In the genomic region with DNA sequence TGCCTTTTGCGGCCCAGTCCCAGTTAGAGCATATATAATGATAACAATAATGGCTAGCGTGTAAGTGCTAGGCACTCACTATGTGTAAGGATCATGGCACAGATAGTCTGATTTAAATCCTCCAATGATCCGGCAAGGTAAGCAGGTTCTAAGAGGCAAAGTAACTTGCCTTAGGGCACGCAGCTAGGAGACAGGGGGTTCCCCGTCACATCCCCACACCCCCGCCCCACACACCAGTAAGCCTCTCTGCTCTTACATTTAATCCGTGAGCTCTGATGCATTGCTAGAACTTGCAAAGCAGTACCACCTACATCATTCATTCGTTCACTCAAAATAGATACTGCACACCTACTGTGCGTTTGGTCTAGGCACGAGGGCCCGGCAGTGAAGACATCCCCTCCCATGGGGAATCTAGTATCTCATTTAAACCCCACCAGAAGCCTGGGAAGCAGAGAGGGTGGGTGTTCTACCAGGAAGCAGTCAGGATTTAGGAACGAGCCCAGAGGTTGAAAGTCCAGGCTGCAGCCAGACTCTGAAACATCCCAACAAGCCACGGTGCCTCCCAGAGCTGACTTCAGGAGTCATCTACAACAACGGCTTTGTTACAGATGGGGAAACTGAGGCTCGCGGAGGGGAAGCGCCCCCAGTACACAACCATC, we compare ENCODE assay signal across 1 cellular context.
TF ChIP-seq lines count a peak whose summit lies in the region.

No MANE protein-coding gene starts in this region.

TF ChIP-seq in GM23338, 12 proteins besides CTCF, POLR2A, EP300 and RAD21:
- TF ChIP-seq, protein P1, sequence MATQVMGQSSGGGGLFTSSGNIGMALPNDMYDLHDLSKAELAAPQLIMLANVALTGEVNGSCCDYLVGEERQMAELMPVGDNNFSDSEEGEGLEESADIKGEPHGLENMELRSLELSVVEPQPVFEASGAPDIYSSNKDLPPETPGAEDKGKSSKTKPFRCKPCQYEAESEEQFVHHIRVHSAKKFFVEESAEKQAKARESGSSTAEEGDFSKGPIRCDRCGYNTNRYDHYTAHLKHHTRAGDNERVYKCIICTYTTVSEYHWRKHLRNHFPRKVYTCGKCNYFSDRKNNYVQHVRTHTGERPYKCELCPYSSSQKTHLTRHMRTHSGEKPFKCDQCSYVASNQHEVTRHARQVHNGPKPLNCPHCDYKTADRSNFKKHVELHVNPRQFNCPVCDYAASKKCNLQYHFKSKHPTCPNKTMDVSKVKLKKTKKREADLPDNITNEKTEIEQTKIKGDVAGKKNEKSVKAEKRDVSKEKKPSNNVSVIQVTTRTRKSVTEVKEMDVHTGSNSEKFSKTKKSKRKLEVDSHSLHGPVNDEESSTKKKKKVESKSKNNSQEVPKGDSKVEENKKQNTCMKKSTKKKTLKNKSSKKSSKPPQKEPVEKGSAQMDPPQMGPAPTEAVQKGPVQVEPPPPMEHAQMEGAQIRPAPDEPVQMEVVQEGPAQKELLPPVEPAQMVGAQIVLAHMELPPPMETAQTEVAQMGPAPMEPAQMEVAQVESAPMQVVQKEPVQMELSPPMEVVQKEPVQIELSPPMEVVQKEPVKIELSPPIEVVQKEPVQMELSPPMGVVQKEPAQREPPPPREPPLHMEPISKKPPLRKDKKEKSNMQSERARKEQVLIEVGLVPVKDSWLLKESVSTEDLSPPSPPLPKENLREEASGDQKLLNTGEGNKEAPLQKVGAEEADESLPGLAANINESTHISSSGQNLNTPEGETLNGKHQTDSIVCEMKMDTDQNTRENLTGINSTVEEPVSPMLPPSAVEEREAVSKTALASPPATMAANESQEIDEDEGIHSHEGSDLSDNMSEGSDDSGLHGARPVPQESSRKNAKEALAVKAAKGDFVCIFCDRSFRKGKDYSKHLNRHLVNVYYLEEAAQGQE (IDR thresholded peaks at IDR 0.05; ENCODE audit: unreplicated experiment) = no peak
- TF ChIP-seq ZNF114 (CRISPR knock-in tag; IDR thresholded peaks at IDR 0.05) = no peak
- TF ChIP-seq, protein P2, sequence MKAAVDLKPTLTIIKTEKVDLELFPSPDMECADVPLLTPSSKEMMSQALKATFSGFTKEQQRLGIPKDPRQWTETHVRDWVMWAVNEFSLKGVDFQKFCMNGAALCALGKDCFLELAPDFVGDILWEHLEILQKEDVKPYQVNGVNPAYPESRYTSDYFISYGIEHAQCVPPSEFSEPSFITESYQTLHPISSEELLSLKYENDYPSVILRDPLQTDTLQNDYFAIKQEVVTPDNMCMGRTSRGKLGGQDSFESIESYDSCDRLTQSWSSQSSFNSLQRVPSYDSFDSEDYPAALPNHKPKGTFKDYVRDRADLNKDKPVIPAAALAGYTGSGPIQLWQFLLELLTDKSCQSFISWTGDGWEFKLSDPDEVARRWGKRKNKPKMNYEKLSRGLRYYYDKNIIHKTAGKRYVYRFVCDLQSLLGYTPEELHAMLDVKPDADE (IDR thresholded peaks at IDR 0.05) = no peak
- TF ChIP-seq, protein P3, sequence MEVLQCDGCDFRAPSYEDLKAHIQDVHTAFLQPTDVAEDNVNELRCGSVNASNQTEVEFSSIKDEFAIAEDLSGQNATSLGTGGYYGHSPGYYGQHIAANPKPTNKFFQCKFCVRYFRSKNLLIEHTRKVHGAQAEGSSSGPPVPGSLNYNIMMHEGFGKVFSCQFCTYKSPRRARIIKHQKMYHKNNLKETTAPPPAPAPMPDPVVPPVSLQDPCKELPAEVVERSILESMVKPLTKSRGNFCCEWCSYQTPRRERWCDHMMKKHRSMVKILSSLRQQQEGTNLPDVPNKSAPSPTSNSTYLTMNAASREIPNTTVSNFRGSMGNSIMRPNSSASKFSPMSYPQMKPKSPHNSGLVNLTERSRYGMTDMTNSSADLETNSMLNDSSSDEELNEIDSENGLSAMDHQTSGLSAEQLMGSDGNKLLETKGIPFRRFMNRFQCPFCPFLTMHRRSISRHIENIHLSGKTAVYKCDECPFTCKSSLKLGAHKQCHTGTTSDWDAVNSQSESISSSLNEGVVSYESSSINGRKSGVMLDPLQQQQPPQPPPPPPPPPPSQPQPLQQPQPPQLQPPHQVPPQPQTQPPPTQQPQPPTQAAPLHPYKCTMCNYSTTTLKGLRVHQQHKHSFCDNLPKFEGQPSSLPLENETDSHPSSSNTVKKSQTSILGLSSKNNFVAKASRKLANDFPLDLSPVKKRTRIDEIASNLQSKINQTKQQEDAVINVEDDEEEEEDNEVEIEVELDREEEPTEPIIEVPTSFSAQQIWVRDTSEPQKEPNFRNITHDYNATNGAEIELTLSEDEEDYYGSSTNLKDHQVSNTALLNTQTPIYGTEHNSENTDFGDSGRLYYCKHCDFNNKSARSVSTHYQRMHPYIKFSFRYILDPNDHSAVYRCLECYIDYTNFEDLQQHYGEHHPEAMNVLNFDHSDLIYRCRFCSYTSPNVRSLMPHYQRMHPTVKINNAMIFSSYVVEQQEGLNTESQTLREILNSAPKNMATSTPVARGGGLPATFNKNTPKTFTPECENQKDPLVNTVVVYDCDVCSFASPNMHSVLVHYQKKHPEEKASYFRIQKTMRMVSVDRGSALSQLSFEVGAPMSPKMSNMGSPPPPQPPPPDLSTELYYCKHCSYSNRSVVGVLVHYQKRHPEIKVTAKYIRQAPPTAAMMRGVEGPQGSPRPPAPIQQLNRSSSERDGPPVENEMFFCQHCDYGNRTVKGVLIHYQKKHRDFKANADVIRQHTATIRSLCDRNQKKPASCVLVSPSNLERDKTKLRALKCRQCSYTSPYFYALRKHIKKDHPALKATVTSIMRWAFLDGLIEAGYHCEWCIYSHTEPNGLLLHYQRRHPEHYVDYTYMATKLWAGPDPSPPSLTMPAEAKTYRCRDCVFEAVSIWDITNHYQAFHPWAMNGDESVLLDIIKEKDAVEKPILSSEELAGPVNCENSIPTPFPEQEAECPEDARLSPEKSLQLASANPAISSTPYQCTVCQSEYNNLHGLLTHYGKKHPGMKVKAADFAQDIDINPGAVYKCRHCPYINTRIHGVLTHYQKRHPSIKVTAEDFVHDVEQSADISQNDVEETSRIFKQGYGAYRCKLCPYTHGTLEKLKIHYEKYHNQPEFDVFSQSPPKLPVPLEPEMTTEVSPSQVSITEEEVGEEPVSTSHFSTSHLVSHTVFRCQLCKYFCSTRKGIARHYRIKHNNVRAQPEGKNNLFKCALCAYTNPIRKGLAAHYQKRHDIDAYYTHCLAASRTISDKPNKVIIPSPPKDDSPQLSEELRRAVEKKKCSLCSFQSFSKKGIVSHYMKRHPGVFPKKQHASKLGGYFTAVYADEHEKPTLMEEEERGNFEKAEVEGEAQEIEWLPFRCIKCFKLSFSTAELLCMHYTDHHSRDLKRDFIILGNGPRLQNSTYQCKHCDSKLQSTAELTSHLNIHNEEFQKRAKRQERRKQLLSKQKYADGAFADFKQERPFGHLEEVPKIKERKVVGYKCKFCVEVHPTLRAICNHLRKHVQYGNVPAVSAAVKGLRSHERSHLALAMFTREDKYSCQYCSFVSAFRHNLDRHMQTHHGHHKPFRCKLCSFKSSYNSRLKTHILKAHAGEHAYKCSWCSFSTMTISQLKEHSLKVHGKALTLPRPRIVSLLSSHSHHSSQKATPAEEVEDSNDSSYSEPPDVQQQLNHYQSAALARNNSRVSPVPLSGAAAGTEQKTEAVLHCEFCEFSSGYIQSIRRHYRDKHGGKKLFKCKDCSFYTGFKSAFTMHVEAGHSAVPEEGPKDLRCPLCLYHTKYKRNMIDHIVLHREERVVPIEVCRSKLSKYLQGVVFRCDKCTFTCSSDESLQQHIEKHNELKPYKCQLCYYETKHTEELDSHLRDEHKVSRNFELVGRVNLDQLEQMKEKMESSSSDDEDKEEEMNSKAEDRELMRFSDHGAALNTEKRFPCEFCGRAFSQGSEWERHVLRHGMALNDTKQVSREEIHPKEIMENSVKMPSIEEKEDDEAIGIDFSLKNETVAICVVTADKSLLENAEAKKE (CRISPR knock-in tag; IDR thresholded peaks at IDR 0.05) = no peak
- no peak for TF ChIP-seq POLR2AphosphoS5 (IDR thresholded peaks at IDR 0.05; ENCODE audit: low read depth)
- TF ChIP-seq NANOG (IDR thresholded peaks at IDR 0.05; ENCODE audit: borderline replicate concordance) = no peak
- TF ChIP-seq STAT1 (IDR thresholded peaks at IDR 0.05; ENCODE audit: unreplicated experiment) = no peak
- TF ChIP-seq EZH2phosphoT487 (IDR thresholded peaks at IDR 0.05; ENCODE audit: unreplicated experiment) = no peak
- no peak for TF ChIP-seq CREB1 (CRISPR knock-in tag; IDR thresholded peaks at IDR 0.05; ENCODE audit: low read depth)
- TF ChIP-seq JUNB (IDR thresholded peaks at IDR 0.05; ENCODE audit: unreplicated experiment) = no peak
- TF ChIP-seq EZH2 (IDR thresholded peaks at IDR 0.05; ENCODE audit: low read depth, unreplicated experiment) = no peak
